ENCODE assay signal across 19 cellular contexts in genomic region chr18:21056545-21056944, GRCh38. TPM values are rescaled to one million over a fixed set of nuclear protein-coding genes. Genes with fewer than 3 reads are reported as not detected.
A peak's percentile ranks its signal among the peaks of the same experiment; 100 is the strongest.
DNase-seq lines count a peak whose midpoint lies in the region; ATAC-seq, FAIRE-seq and TF ChIP-seq lines count a peak whose summit lies in the region.
"Had no signal": no experiment of that assay in that cellular context is flagged by ENCODE, and none has a peak within 500 bp of the region (broad histone marks: within the 10 kb centered on the region; RNA-seq: fewer than 3 reads in every experiment).

No MANE protein-coding gene starts in this region.

- H3K27ac ChIP-seq in RWPE2 (ENCODE audit: poor library complexity, severe bottlenecking) (peak overlapping the region; percentile 34), neutrophil (peak overlapping the region; percentile 28)
- H3K27ac ChIP-seq: BLaER1 treated with 17β-estradiol and CSF1 and Interleukin-3, amounts not matched to agents 10 nM and 100 nM had no signal

- H3K4me1 ChIP-seq in RWPE2 (ENCODE audit: insufficient read depth, poor library complexity, severe bottlenecking) (peaks cover 22% of the 10 kb centered on the region), neutrophil (ENCODE audit: control insufficient read depth in 1 of 2, insufficient read depth in 1 of 2, low read depth in 1 of 2, low read length in 1 of 2) (peaks cover 16 to 68% of the 10 kb centered on the region in 2 experiments)
- H3K4me1 ChIP-seq: BE2C, HAP-1 had no signal

- no peaks in the 10 kb centered on the region for H3K9me3 ChIP-seq in RWPE2 (ENCODE audit: severe bottlenecking)
- H3K9me3 ChIP-seq in neutrophil: no peaks in the 10 kb centered on the region
- H3K9me3 ChIP-seq: BE2C, HAP-1 had no signal

- H3K36me3 ChIP-seq in RWPE2 (ENCODE audit: low read depth): no peaks in the 10 kb centered on the region
- H3K36me3 ChIP-seq in bronchial epithelial cell (ENCODE audit: control insufficient read depth, insufficient read depth, low read length): no peaks in the 10 kb centered on the region
- no peaks in the 10 kb centered on the region for H3K36me3 ChIP-seq in neutrophil
- H3K36me3 ChIP-seq: BE2C, HAP-1 had no signal

- H3K27me3 ChIP-seq in RWPE2 (ENCODE audit: insufficient read depth, poor library complexity, severe bottlenecking) (no peaks in the 10 kb centered on the region), bronchial epithelial cell (ENCODE audit: control insufficient read depth, insufficient read depth, low read length) (no peaks in the 10 kb centered on the region), neutrophil (no peaks in the 10 kb centered on the region)
- H3K27me3 ChIP-seq: BE2C; BLaER1 treated with 17β-estradiol and CSF1 and Interleukin-3, amounts not matched to agents 10 nM and 100 nM had no signal

- H3K4me3 ChIP-seq in RWPE2 (ENCODE audit: severe bottlenecking) (no peak overlapping the region), bronchial epithelial cell (ENCODE audit: low read depth, low read length) (no peak overlapping the region), neutrophil (ENCODE audit: low read depth in 1 of 2, low read length in 1 of 2) (no peak overlapping the region)
- H3K4me3 ChIP-seq: BLaER1 treated with 17β-estradiol and CSF1 and Interleukin-3, amounts not matched to agents 10 nM and 100 nM; HAP-1 had no signal

- DNase-seq in RWPE2 (ENCODE audit: low spot score) (no peak), bronchial epithelial cell (ENCODE audit: low read depth) (peak; percentile 92), amygdala (lab: John Stamatoyannopoulos, UW) (no peak), AG08395 (ENCODE audit: low spot score) (no peak), DMS 273 treated with DMSO at 0.1 percent for 48 hours (lab: John Stamatoyannopoulos, UW) (no peak)
- DNase-seq: BE2C; CD4-positive, alpha-beta T cell; CD8-positive, alpha-beta memory T cell; DMS53; DMS79 treated with DMSO at 0.1 percent for 48 hours; GF-D8; GOT3; HFFc6 had no signal

- peak; percentile 40 for FAIRE-seq in bronchial epithelial cell (lab: Jason Lieb, UNC)
- FAIRE-seq: GM12891, H54 had no signal

- no peak for TF ChIP-seq CTCF in RWPE2 (IDR thresholded peaks at IDR 0.05; ENCODE audit: poor library complexity, severe bottlenecking)
- TF ChIP-seq CTCF in bronchial epithelial cell (IDR thresholded peaks at IDR 0.05; ENCODE audit: insufficient read depth, low read length, severe bottlenecking): no peak
- TF ChIP-seq CTCF in neutrophil (IDR thresholded peaks at IDR 0.05): no peak

- ATAC-seq in RWPE2 (ENCODE audit: low read depth): no peak
- ATAC-seq in esophagus mucosa: peak; percentile 78

RNA-seq across cellular contexts. Expression of gene ROCK1, which starts 55.1 kb away (rescaled TPM):
- 16.6 and 27.4 TPM in 2 replicates for total RNA-seq in bronchial epithelial cell
- 16.8 TPM for total RNA-seq in esophagus mucosa
